In the genomic region with DNA sequence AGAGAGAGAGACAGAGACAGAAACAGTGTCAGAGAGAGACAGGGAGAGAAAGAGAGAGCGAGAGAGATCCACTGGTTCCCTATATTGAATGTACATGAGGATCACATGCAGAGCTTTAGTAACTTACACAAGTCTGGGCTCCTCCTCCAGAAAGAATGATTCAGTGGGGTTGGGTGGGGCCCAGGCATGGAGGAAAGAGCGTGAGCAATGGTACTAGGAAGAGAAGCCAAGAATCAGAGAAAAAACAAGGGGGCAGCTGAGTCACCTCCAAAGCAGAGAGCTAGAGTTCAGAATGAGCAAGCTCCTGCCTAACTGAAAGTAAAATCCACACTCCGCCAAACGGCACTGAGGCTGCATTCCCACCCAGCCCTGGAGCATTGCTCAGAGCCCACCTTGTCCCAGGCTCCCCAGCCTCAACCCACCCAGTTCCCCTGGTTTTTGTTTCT, we compare ENCODE assay signal across 9 cellular contexts.
DNase-seq lines count a peak whose midpoint lies in the region; ATAC-seq, FAIRE-seq and TF ChIP-seq lines count a peak whose summit lies in the region.
"Had no signal": no experiment of that assay in that cellular context is flagged by ENCODE, and none has a peak within 500 bp of the region (broad histone marks: within the 10 kb centered on the region; RNA-seq: fewer than 3 reads in every experiment).

No MANE protein-coding gene starts in this region.

- no peaks in the 10 kb centered on the region for H3K36me3 Mint-ChIP-seq in brain

- DNase-seq in BJ (ENCODE audit: low read depth) (peak; percentile 91), HTR-8/SVneo (ENCODE audit: insufficient read length, low spot score) (peak; percentile 70), lower leg skin (ENCODE audit: low spot score in 2 of 2) (peak; percentile 89 to 95), uterus (peak; percentile 77 to 89), NCI-H1694 (lab: John Stamatoyannopoulos, UW) (no peak)

- peak overlapping the region in 3 of 5 experiments; percentile 38 to 69 (median 68) for H3K27ac Mint-ChIP-seq in brain

- H3K27me3 ChIP-seq in BJ (ENCODE audit: control insufficient read depth, insufficient read depth, low read length) (no peaks in the 10 kb centered on the region), uterus (no peaks in the 10 kb centered on the region)

- H3K36me3 ChIP-seq in BJ (ENCODE audit: control insufficient read depth, insufficient read depth, low read length) (no peaks in the 10 kb centered on the region), uterus (no peaks in the 10 kb centered on the region)

- no peak for TF ChIP-seq POLR2A in lower leg skin (IDR thresholded peaks at IDR 0.05)
- peak in 1 of 2 donors; percentile 33 for TF ChIP-seq POLR2A in uterus (IDR thresholded peaks at IDR 0.05)

- peak overlapping the region in 2 of 5 experiments; percentile 6 to 46 for H3K4me3 Mint-ChIP-seq in brain

- no peak for ATAC-seq in GM21723 (IDR thresholded peaks at IDR 0.05; ENCODE audit: unreplicated experiment)
- no peak for ATAC-seq in GM21528 (IDR thresholded peaks at IDR 0.05; ENCODE audit: low FRiP score, unreplicated experiment)

- H3K4me3 ChIP-seq in BJ (ENCODE audit: low read depth, low read length) (peak overlapping the region; percentile 39), lower leg skin (ENCODE audit: low read depth, poor library complexity, severe bottlenecking) (no peak overlapping the region), uterus (peak overlapping the region; percentile 6 to 40)

- no peaks in the 10 kb centered on the region for H3K9me3 ChIP-seq in uterus

- peak overlapping the region; percentile 56 to 87 for H3K27ac ChIP-seq in uterus

- POLR2A ChIA-PET in BJ (lab: Charles Lee), result interaction anchor here (0.6 kb wide), 2 partner anchors 72 to 216 kb away, joined by 3 to 4 read pairs; no protein-coding TSS in a partner anchor

- CTCF ChIA-PET in BJ (lab: Yijun Ruan, JAX), result interaction anchor here (1.0 to 1.3 kb wide), 2 partner anchors 11 to 15 kb away, joined by 3 read pairs; no protein-coding TSS in a partner anchor

- intact Hi-C loops in lower leg skin (cut with DNase I; ENCODE audit: low total_unique reads), result no loop called here
- intact Hi-C loops in uterus (cut with DNase I; ENCODE audit: low total_unique reads), result no loop called here

- H3K27me3 Mint-ChIP-seq in brain, result peaks cover 5% of the 10 kb centered on the region

- no peaks in the 10 kb centered on the region for H3K4me1 ChIP-seq in uterus

- TF ChIP-seq CTCF in BJ (IDR thresholded peaks at IDR 0.05; ENCODE audit: insufficient read depth, low read depth, low read length) (no peak), brain (conservative IDR thresholded peaks at IDR 0.05) (no peak), lower leg skin (IDR thresholded peaks at IDR 0.05) (no peak), uterus (IDR thresholded peaks at IDR 0.05) (no peak)

- H3K4me1 Mint-ChIP-seq in brain, result no peaks in the 10 kb centered on the region

- H3K9me3 Mint-ChIP-seq in brain, result peaks cover 0 to 10% (median 0%) of the 10 kb centered on the region in 5 experiments

- FAIRE-seq in HTR-8/SVneo (lab: Jason Lieb, UNC), result no peak
- FAIRE-seq: GM18507 had no signal

- WGBS in lower leg skin, 2 donors, result 17 to 22% methylated on average over 4 of the region's 4 CpGs
